1 cellular context compared by ENCODE assay signal in genomic region chr12:1970331-1970900, GRCh38.
TF ChIP-seq lines count a peak whose summit lies in the region.

No MANE protein-coding gene starts in this region.

TF ChIP-seq in GM23338, 12 proteins besides CTCF, POLR2A, EP300 and RAD21:
- TF ChIP-seq, protein P1, sequence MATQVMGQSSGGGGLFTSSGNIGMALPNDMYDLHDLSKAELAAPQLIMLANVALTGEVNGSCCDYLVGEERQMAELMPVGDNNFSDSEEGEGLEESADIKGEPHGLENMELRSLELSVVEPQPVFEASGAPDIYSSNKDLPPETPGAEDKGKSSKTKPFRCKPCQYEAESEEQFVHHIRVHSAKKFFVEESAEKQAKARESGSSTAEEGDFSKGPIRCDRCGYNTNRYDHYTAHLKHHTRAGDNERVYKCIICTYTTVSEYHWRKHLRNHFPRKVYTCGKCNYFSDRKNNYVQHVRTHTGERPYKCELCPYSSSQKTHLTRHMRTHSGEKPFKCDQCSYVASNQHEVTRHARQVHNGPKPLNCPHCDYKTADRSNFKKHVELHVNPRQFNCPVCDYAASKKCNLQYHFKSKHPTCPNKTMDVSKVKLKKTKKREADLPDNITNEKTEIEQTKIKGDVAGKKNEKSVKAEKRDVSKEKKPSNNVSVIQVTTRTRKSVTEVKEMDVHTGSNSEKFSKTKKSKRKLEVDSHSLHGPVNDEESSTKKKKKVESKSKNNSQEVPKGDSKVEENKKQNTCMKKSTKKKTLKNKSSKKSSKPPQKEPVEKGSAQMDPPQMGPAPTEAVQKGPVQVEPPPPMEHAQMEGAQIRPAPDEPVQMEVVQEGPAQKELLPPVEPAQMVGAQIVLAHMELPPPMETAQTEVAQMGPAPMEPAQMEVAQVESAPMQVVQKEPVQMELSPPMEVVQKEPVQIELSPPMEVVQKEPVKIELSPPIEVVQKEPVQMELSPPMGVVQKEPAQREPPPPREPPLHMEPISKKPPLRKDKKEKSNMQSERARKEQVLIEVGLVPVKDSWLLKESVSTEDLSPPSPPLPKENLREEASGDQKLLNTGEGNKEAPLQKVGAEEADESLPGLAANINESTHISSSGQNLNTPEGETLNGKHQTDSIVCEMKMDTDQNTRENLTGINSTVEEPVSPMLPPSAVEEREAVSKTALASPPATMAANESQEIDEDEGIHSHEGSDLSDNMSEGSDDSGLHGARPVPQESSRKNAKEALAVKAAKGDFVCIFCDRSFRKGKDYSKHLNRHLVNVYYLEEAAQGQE (IDR thresholded peaks at IDR 0.05; ENCODE audit: unreplicated experiment) = no peak
- TF ChIP-seq POLR2AphosphoS5 (IDR thresholded peaks at IDR 0.05; ENCODE audit: low read depth) = no peak
